ENCODE assay signal across 1 cellular context in genomic region chr21:43775795-43776430, GRCh38.
TF ChIP-seq lines count a peak whose summit lies in the region.

CSTB (minus strand) TSS chr21:43776308; CDS start chr21:43776269, 39 bp downstream.

TF ChIP-seq in HepG2, 621 proteins besides CTCF, POLR2A, EP300 and RAD21 (continued from another document and continues in another):
- TF ChIP-seq ZNF503 (CRISPR knock-in tag; IDR thresholded peaks at IDR 0.05) (no peak), ZNF382 (CRISPR knock-in tag; IDR thresholded peaks at IDR 0.05; ENCODE audit: borderline replicate concordance) (no peak), ZBTB20 (CRISPR knock-in tag; IDR thresholded peaks at IDR 0.05; ENCODE audit: borderline replicate concordance, low read depth) (no peak), POLR2G (IDR thresholded peaks at IDR 0.05; ENCODE audit: low read depth, low read length) (peak; percentile 81), MBNL3 (CRISPR knock-in tag; conservative IDR thresholded peaks at IDR 0.05) (no peak), SMARCE1 (IDR thresholded peaks at IDR 0.05; ENCODE audit: borderline replicate concordance) (no peak), SAP130 (CRISPR knock-in tag; IDR thresholded peaks at IDR 0.05; ENCODE audit: low read depth) (peak; percentile 71), TRIM22 (IDR thresholded peaks at IDR 0.05) (no peak), ZSCAN22 (CRISPR knock-in tag; IDR thresholded peaks at IDR 0.05) (no peak), ZNF772 (CRISPR knock-in tag; IDR thresholded peaks at IDR 0.05) (no peak), ZBTB44 (CRISPR knock-in tag; IDR thresholded peaks at IDR 0.05) (no peak), ZNF687 (CRISPR knock-in tag; IDR thresholded peaks at IDR 0.05) (peak; percentile 90), ZBTB4 (CRISPR knock-in tag; IDR thresholded peaks at IDR 0.05; ENCODE audit: borderline replicate concordance) (no peak), SIN3B (IDR thresholded peaks at IDR 0.05; ENCODE audit: low read length) (no peak), CBX2 (IDR thresholded peaks at IDR 0.05; ENCODE audit: low read depth, low read length) (no peak), CBX2 (CRISPR knock-in tag; IDR thresholded peaks at IDR 0.05; ENCODE audit: low read depth) (no peak), ZNF121 (CRISPR knock-in tag; IDR thresholded peaks at IDR 0.05) (0 out of 2 replicates have a peak, but pooled peaks have one; percentile 21), TP53 (CRISPR knock-in tag; conservative IDR thresholded peaks at IDR 0.05) (no peak), KAT8 (CRISPR knock-in tag; IDR thresholded peaks at IDR 0.05) (peak; percentile 53; the same call in 1 of the 2 replicates), ZZZ3 (CRISPR knock-in tag; IDR thresholded peaks at IDR 0.05; ENCODE audit: borderline replicate concordance) (no peak), ZNF142 (CRISPR knock-in tag; IDR thresholded peaks at IDR 0.05) (peak; percentile 41; the same call in 1 of the 2 replicates), ZNF260 (CRISPR knock-in tag; IDR thresholded peaks at IDR 0.05; ENCODE audit: borderline replicate concordance, low read depth) (no peak), ZNF841 (CRISPR knock-in tag; IDR thresholded peaks at IDR 0.05; ENCODE audit: borderline replicate concordance) (no peak), THRA (CRISPR knock-in tag; IDR thresholded peaks at IDR 0.05; ENCODE audit: borderline replicate concordance) (no peak), CENPBD1 (CRISPR knock-in tag; IDR thresholded peaks at IDR 0.05; ENCODE audit: borderline replicate concordance, low read depth) (no peak), ZHX1 (CRISPR knock-in tag; IDR thresholded peaks at IDR 0.05; ENCODE audit: low read depth) (no peak), ZNF615 (CRISPR knock-in tag; IDR thresholded peaks at IDR 0.05; ENCODE audit: borderline replicate concordance) (no peak), KDM3A (CRISPR knock-in tag; IDR thresholded peaks at IDR 0.05; ENCODE audit: low read depth) (no peak), ZBTB7B (CRISPR knock-in tag; IDR thresholded peaks at IDR 0.05) (peak; percentile 53; the same call in 1 of the 2 replicates), RFXANK (CRISPR knock-in tag; IDR thresholded peaks at IDR 0.05) (no peak), TBX2 (CRISPR knock-in tag; IDR thresholded peaks at IDR 0.05; ENCODE audit: borderline replicate concordance) (peak; percentile 60; the same call in 1 of the 2 replicates), ZNF773 (CRISPR knock-in tag; IDR thresholded peaks at IDR 0.05; ENCODE audit: borderline replicate concordance) (no peak), RCOR2 (CRISPR knock-in tag; IDR thresholded peaks at IDR 0.05) (no peak)
